13 cellular contexts compared by ENCODE assay signal in genomic region chr9:89359636-89360315, GRCh38. TPM values are rescaled to one million over a fixed set of nuclear protein-coding genes. Genes with fewer than 3 reads are reported as not detected.
DNase-seq lines count a peak whose midpoint lies in the region; ATAC-seq, FAIRE-seq and TF ChIP-seq lines count a peak whose summit lies in the region.
"Had no signal": no experiment of that assay in that cellular context is flagged by ENCODE, and none has a peak within 500 bp of the region (broad histone marks: within the 10 kb centered on the region; RNA-seq: fewer than 3 reads in every experiment).

No MANE protein-coding gene starts in this region.

- TF ChIP-seq CTCF in upper lobe of left lung (IDR thresholded peaks at IDR 0.05): no peak

- no peak for TF ChIP-seq EP300 in upper lobe of left lung (IDR thresholded peaks at IDR 0.05)

- H3K27me3 ChIP-seq in upper lobe of left lung: no peaks in the 10 kb centered on the region
- H3K27me3 ChIP-seq: tibial artery had no signal

- TF ChIP-seq POLR2A in upper lobe of left lung (IDR thresholded peaks at IDR 0.05): no peak

- H3K4me3 Mint-ChIP-seq in activated CD8-positive, alpha-beta T cell treated with anti-CD3 and anti-CD28 coated beads, Interleukin-2, amount 10 ng/mL, durations not matched to agents 7 days and 5 days: no peak overlapping the region

- peaks cover 9 to 19% of the 10 kb centered on the region in 2 donors for H3K36me3 Mint-ChIP-seq in activated naive CD4-positive, alpha-beta T cell treated with anti-CD3 and anti-CD28 coated beads, Interleukin-2, amount 50 U/mL, for 72 hours
- H3K36me3 Mint-ChIP-seq in activated CD8-positive, alpha-beta T cell treated with anti-CD3 and anti-CD28 coated beads, Interleukin-2, amount 10 ng/mL, durations not matched to agents 7 days and 5 days (ENCODE audit: low read depth): peaks cover 54% of the 10 kb centered on the region

- CTCF ChIA-PET in activated CD8-positive, alpha-beta T cell treated with anti-CD3 and anti-CD28 coated beads, Interleukin-2, amount 10 ng/mL, durations not matched to agents 7 days and 5 days (lab: Charles Lee): interaction anchor here (1.5 to 1.8 kb wide), 2 partner anchors 16 to 23 kb away, joined by 4 read pairs; no protein-coding TSS in a partner anchor

- H3K4me1 Mint-ChIP-seq in activated CD8-positive, alpha-beta T cell treated with anti-CD3 and anti-CD28 coated beads, Interleukin-2, amount 10 ng/mL, durations not matched to agents 7 days and 5 days (ENCODE audit: low read depth): peaks cover 38% of the 10 kb centered on the region

- peaks cover 12 to 31% (median 17%) of the 10 kb centered on the region in 4 donors for H3K4me1 ChIP-seq in upper lobe of left lung
- H3K4me1 ChIP-seq: tibial artery had no signal

- 58 to 60% methylated on average over 8 of the region's 8 CpGs for WGBS in upper lobe of left lung, 2 donors

- FAIRE-seq in islet of Langerhans (lab: Jason Lieb, UNC): peak; percentile 17
- no peak for FAIRE-seq in urothelium cell line (lab: Jason Lieb, UNC)
- FAIRE-seq: keratinocyte had no signal

- H3K9me3 Mint-ChIP-seq in activated naive CD4-positive, alpha-beta T cell treated with anti-CD3 and anti-CD28 coated beads, Interleukin-2, amount 50 U/mL, for 72 hours: no peaks in the 10 kb centered on the region
- no peaks in the 10 kb centered on the region for H3K9me3 Mint-ChIP-seq in activated CD8-positive, alpha-beta T cell treated with anti-CD3 and anti-CD28 coated beads, Interleukin-2, amount 10 ng/mL, durations not matched to agents 7 days and 5 days (ENCODE audit: insufficient read depth)
- H3K9me3 Mint-ChIP-seq: CD4-positive, CD25-positive, alpha-beta regulatory T cell had no signal

- H3K27ac ChIP-seq in upper lobe of left lung: peak overlapping the region in 3 of 4 donors; percentile 38 to 70 (median 59)
- H3K27ac ChIP-seq: PC-9, tibial artery had no signal

- peaks cover 22 to 80% (median 67%) of the 10 kb centered on the region in 4 donors for H3K36me3 ChIP-seq in upper lobe of left lung

- ATAC-seq in activated naive CD4-positive, alpha-beta T cell treated with anti-CD3 and anti-CD28 coated beads, Interleukin-2, amount 50 U/mL, for 72 hours: peak; percentile 11 to 74
- no peak for ATAC-seq in activated CD8-positive, alpha-beta T cell treated with anti-CD3 and anti-CD28 coated beads, Interleukin-2, amount 10 ng/mL, durations not matched to agents 7 days and 5 days
- no peak for ATAC-seq in upper lobe of left lung (ENCODE audit: low FRiP score in 2 of 2)

- POLR2A ChIA-PET in activated CD8-positive, alpha-beta T cell treated with anti-CD3 and anti-CD28 coated beads, Interleukin-2, amount 10 ng/mL, durations not matched to agents 7 days and 5 days (lab: Charles Lee): no interaction called here

- peak overlapping the region; percentile 58 to 65 for H3K27ac Mint-ChIP-seq in activated naive CD4-positive, alpha-beta T cell treated with anti-CD3 and anti-CD28 coated beads, Interleukin-2, amount 50 U/mL, for 72 hours
- H3K27ac Mint-ChIP-seq in activated CD8-positive, alpha-beta T cell treated with anti-CD3 and anti-CD28 coated beads, Interleukin-2, amount 10 ng/mL, durations not matched to agents 7 days and 5 days: peak overlapping the region; percentile 10

- DNase-seq in activated naive CD4-positive, alpha-beta T cell treated with anti-CD3 and anti-CD28 coated beads, Interleukin-2, amount 50 U/mL, for 72 hours (ENCODE audit: low spot score in 2 of 2): peak in 1 of 2 donors; percentile 33
- DNase-seq in activated naive CD4-positive, alpha-beta T cell treated with Interleukin-2 at 50 U/mL for 16 hours: no peak
- DNase-seq in activated CD8-positive, alpha-beta T cell treated with anti-CD3 and anti-CD28 coated beads, Interleukin-2, amount 10 ng/mL, durations not matched to agents 7 days and 5 days: no peak
- no peak for DNase-seq in upper lobe of left lung
- no peak for DNase-seq in urothelium cell line (ENCODE audit: low spot score)
- DNase-seq in NCI-H1417 treated with DMSO at 0.1 percent for 48 hours (lab: John Stamatoyannopoulos, UW): no peak
- DNase-seq in 8988T: no peak
- DNase-seq: CD4-positive, CD25-positive, alpha-beta regulatory T cell; PC-9 had no signal

- no peak overlapping the region for H3K4me3 ChIP-seq in upper lobe of left lung
- H3K4me3 ChIP-seq: PC-9, smooth muscle cell, tibial artery had no signal

- H3K9me3 ChIP-seq in upper lobe of left lung: no peaks in the 10 kb centered on the region
- H3K9me3 ChIP-seq: tibial artery had no signal

- no peaks in the 10 kb centered on the region for H3K27me3 Mint-ChIP-seq in activated CD8-positive, alpha-beta T cell treated with anti-CD3 and anti-CD28 coated beads, Interleukin-2, amount 10 ng/mL, durations not matched to agents 7 days and 5 days (ENCODE audit: low read depth)
- H3K27me3 Mint-ChIP-seq: CD4-positive, CD25-positive, alpha-beta regulatory T cell had no signal

RNA-seq across cellular contexts. Expression of gene SECISBP2, which starts 41.5 kb away (rescaled TPM):
- total RNA-seq in activated naive CD4-positive, alpha-beta T cell treated with anti-CD3 and anti-CD28 coated beads, Interleukin-2, amount 50 U/mL, for 72 hours: 10 to 100 TPM; 42.8 to 52.0 TPM
- total RNA-seq in activated CD8-positive, alpha-beta T cell treated with anti-CD3 and anti-CD28 coated beads, Interleukin-2, amount 10 ng/mL, durations not matched to agents 7 days and 5 days: 10 to 100 TPM; 35.8 to 37.5 TPM
- total RNA-seq in upper lobe of left lung: 100 to 1,000 TPM in 2 of 6 donors, 10 to 100 TPM in 4; 42.0 to 113 (median 60.0) TPM

RNA-seq across cellular contexts. Expression of gene CKS2, which starts 48.8 kb away (rescaled TPM):
- total RNA-seq in activated naive CD4-positive, alpha-beta T cell treated with anti-CD3 and anti-CD28 coated beads, Interleukin-2, amount 50 U/mL, for 72 hours: 100 to 1,000 TPM; 202 to 384 TPM
- total RNA-seq in activated CD8-positive, alpha-beta T cell treated with anti-CD3 and anti-CD28 coated beads, Interleukin-2, amount 10 ng/mL, durations not matched to agents 7 days and 5 days: 100 to 1,000 TPM; 204 TPM
- 100 to 1,000 TPM in 1 of 6 donors, 10 to 100 TPM in 5; 13.0 to 107 (median 22.7) TPM for total RNA-seq in upper lobe of left lung

Comparison
In these comparisons a context has a peak if more than half of its experiments do, and no peak if none do; other contexts are left out.
1. ATAC-seq: peak in activated naive CD4-positive, alpha-beta T cell treated with anti-CD3 and anti-CD28 coated beads, Interleukin-2, amount 50 U/mL, for 72 hours (2 of 2); none in activated CD8-positive, alpha-beta T cell treated with anti-CD3 and anti-CD28 coated beads, Interleukin-2, amount 10 ng/mL, durations not matched to agents 7 days and 5 days (single experiment) and upper lobe of left lung (0 of 2).